Comparison of ENCODE assay signal across 1 cellular context in genomic region chr16:22297114-22297870, GRCh38.
A peak's percentile ranks its signal among the peaks of the same experiment; 100 is the strongest.
TF ChIP-seq lines count a peak whose summit lies in the region.

POLR3E (plus strand) TSS chr16:22297409; CDS start chr16:22302969, 5,560 bp downstream.

TF ChIP-seq in SK-N-SH, 30 proteins besides CTCF, POLR2A, EP300 and RAD21 (continued from another document):
- TF ChIP-seq TEAD4 (IDR thresholded peaks at IDR 0.05; ENCODE audit: borderline replicate concordance, insufficient read depth) = peak; percentile 95
- TF ChIP-seq TAF1 (IDR thresholded peaks at IDR 0.05; ENCODE audit: borderline replicate concordance, low read depth, low read length) = peak; percentile 59; the same call in 1 of the 2 replicates
- TF ChIP-seq USF2 (IDR thresholded peaks at IDR 0.05; ENCODE audit: borderline replicate concordance, low read depth, low read length) = peak; percentile 30; the same call in 1 of the 2 replicates
- TF ChIP-seq GATA2 (CRISPR knock-in tag; IDR thresholded peaks at IDR 0.05) = no peak
- TF ChIP-seq CHD2 (IDR thresholded peaks at IDR 0.05; ENCODE audit: low read length, partially characterized antibody) = peak; percentile 86
- no peak for TF ChIP-seq JUND (IDR thresholded peaks at IDR 0.05)
- TF ChIP-seq ZBTB33 (IDR thresholded peaks at IDR 0.05; ENCODE audit: borderline replicate concordance, low read depth) = no peak
- no peak; the same call in 1 of the 2 replicates for TF ChIP-seq PBX3 (IDR thresholded peaks at IDR 0.05)
- TF ChIP-seq SIN3A (IDR thresholded peaks at IDR 0.05; ENCODE audit: borderline replicate concordance, low read depth, low read length) = peak; percentile 90; the same call in 1 of the 2 replicates
- peak; percentile 74 for TF ChIP-seq USF1 (IDR thresholded peaks at IDR 0.05; ENCODE audit: borderline replicate concordance, low read depth)
- TF ChIP-seq NRF1 (IDR thresholded peaks at IDR 0.05; ENCODE audit: low read depth, low read length) = no peak
